In the genomic region with DNA sequence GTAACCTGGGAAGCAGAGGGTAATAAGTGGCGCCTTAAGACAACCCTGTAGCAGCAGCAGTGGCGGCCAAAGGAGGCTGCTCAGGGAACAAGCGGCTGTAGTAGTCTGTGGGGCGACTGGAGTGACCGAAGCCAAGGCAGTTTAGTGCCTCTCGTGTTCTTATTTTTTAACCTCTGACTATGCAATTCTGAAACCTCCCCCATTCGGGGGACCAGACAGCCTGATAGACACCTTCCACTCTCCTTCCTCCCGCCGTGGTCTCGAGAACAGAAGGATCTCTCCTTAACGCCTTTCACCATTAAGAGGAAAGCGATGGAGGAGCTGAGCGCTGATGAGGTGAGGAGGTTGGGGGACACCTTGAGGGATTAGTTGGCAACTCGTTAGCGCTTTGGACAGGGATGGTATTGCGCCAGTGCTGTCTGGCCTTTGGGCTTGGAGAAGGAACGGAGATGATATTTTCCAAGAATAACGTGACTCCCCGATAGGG, we compare ENCODE assay signal across 8 cellular contexts. TPM values are rescaled to one million over a fixed set of nuclear protein-coding genes. Genes with fewer than 3 reads are reported as not detected.
DNase-seq lines count a peak whose midpoint lies in the region; ATAC-seq and TF ChIP-seq lines count a peak whose summit lies in the region.

No MANE protein-coding gene starts in this region.

- peaks cover 17% of the 10 kb centered on the region for H3K36me3 ChIP-seq in BLaER1
- peaks cover 5% of the 10 kb centered on the region; the same call in 1 of the 2 replicates for H3K36me3 ChIP-seq in Panc1 (ENCODE audit: control insufficient read depth, insufficient read depth, low read length)
- H3K36me3 ChIP-seq in testis (ENCODE audit: low read depth, missing control alignments), result no peaks in the 10 kb centered on the region

- H3K27me3 ChIP-seq in BLaER1, result no peaks in the 10 kb centered on the region
- H3K27me3 ChIP-seq in Panc1 (ENCODE audit: control insufficient read depth, insufficient read depth, low read length), result no peaks in the 10 kb centered on the region
- H3K27me3 ChIP-seq in testis, result no peaks in the 10 kb centered on the region

- in situ Hi-C loops in GM13977 (cut with MboI; ENCODE audit: low pct_unique_long_range_greater_than_20kb, low sequenced_read_pairs, unreplicated experiment), result no loop called here
- in situ Hi-C loops in Panc1 (cut with HindIII; ENCODE audit: low pct_unique_long_range_greater_than_20kb, low sequenced_read_pairs), result no loop called here

- POLR2A ChIA-PET in Panc1 (lab: Charles Lee), result interaction anchor here (0.6 to 0.9 kb wide), 2 partner anchors 83 to 182 kb away, joined by 3 to 14 read pairs; no protein-coding TSS in a partner anchor

- H3K27ac ChIP-seq in BLaER1 (peak overlapping the region; percentile 85), Panc1 (ENCODE audit: low read length) (peak overlapping the region; percentile 99), coronary artery (peak overlapping the region; percentile 79 to 96), testis (peak overlapping the region; percentile 83 to 98)

- H3K9me3 ChIP-seq in BLaER1 (no peaks in the 10 kb centered on the region), Panc1 (ENCODE audit: control insufficient read depth, insufficient read depth, low read depth, low read length) (no peaks in the 10 kb centered on the region), testis (no peaks in the 10 kb centered on the region)

- H3K4me3 ChIP-seq in BLaER1, result peak overlapping the region; percentile 90
- H3K4me3 ChIP-seq in Panc1 (ENCODE audit: low read depth in 2 of 2, low read length in 2 of 2), result peak overlapping the region; percentile 84 to 99
- peak overlapping the region; percentile 92 for H3K4me3 ChIP-seq in coronary artery
- H3K4me3 ChIP-seq in testis, result peak overlapping the region; percentile 80 to 95

- peak overlapping the region; percentile 91 for H3K9ac ChIP-seq in BLaER1

- ATAC-seq in HG03095 (IDR thresholded peaks at IDR 0.05; ENCODE audit: unreplicated experiment), result peak; percentile 15
- peak; percentile 64 for ATAC-seq in Panc1

- H3K4me1 ChIP-seq in BLaER1, result peaks cover 23% of the 10 kb centered on the region
- peaks cover 11% of the 10 kb centered on the region; the same call in 1 of the 2 replicates for H3K4me1 ChIP-seq in Panc1 (ENCODE audit: control insufficient read depth, insufficient read depth, low read length)
- peaks cover 20% of the 10 kb centered on the region for H3K4me1 ChIP-seq in testis

- H4K20me1 ChIP-seq in BLaER1, result peaks cover 13% of the 10 kb centered on the region

- H3K4me2 ChIP-seq in BLaER1, result peak overlapping the region; percentile 96

- DNase-seq in GM13977 (ENCODE audit: low spot score) (peak; percentile 39), Panc1 (ENCODE audit: low read depth, low spot score) (no peak), coronary artery (ENCODE audit: low spot score) (no peak), medulla oblongata (ENCODE audit: extremely low spot score) (peak; percentile 40), testis (peak; percentile 65), D341Med (ENCODE audit: low spot score) (no peak)

- no peak for TF ChIP-seq POLR2A in testis (IDR thresholded peaks at IDR 0.05)

- WGBS in testis, 2 donors, result 0 to 1% methylated on average over 19 of the region's 19 CpGs

- TF ChIP-seq CTCF in GM13977 (IDR thresholded peaks at IDR 0.05; ENCODE audit: extremely low read depth, insufficient read depth, missing control alignments), result no peak
- no peak; the same call in 1 of the 2 replicates for TF ChIP-seq CTCF in Panc1 (IDR thresholded peaks at IDR 0.05)
- TF ChIP-seq CTCF in coronary artery (IDR thresholded peaks at IDR 0.05), result no peak
- TF ChIP-seq CTCF in testis (IDR thresholded peaks at IDR 0.05), result no peak

- CTCF ChIA-PET in Panc1 (lab: Charles Lee), result interaction anchor here (0.6 kb wide), 1 partner anchor 83 kb away, joined by 4 read pairs; no protein-coding TSS in a partner anchor

- intact Hi-C loops in Panc1 (cut with micrococcal nuclease; ENCODE audit: unreplicated experiment), result loop anchor here (2.0 kb wide), 1 partner anchor 91 kb away; a partner anchor contains a TSS
- intact Hi-C loops in testis (cut with DNase I; ENCODE audit: low total_unique reads), result no loop called here

- BruUV-seq in Panc1 (replicated peaks; lab: Mats Ljungman, UMichigan), result no TSS peak

RNA-seq across cellular contexts. Expression of a gene that starts 0.6 kb away (rescaled TPM):
- 54.7 TPM for total RNA-seq in Panc1 (2021; ENCODE audit: unreplicated experiment)
- polyA plus RNA-seq in Panc1 (2012; ENCODE audit: insufficient read length), result 52.9 TPM
- total RNA-seq in testis, result 10 to 100 TPM; 62.0 to 63.3 TPM
- 26.1 TPM for polyA plus RNA-seq in testis (ENCODE audit: insufficient read depth, low read depth, low replicate concordance)

RNA-seq across cellular contexts. Expression of a gene that starts 36.4 kb away (rescaled TPM):
- 28.9 TPM for total RNA-seq in Panc1 (2021; ENCODE audit: unreplicated experiment)
- 28.4 TPM for polyA plus RNA-seq in Panc1 (2012; ENCODE audit: insufficient read length)
- 1 to 10 TPM; 6.5 to 7.7 TPM for total RNA-seq in testis
- polyA plus RNA-seq in testis (ENCODE audit: insufficient read depth, low read depth, low replicate concordance), result 35.3 TPM

Comparison
In these comparisons a context has a peak if more than half of its experiments do, and no peak if none do; other contexts are left out.
1. DNase-seq: peak in GM13977 (single experiment), medulla oblongata (single experiment) and testis (single experiment); none in Panc1 (single experiment), coronary artery (single experiment) and D341Med (single experiment).
2. Peak in every context shown above with its lines, with median percentiles within 50 percentile points of each other: H3K27ac ChIP-seq and H3K4me3 ChIP-seq.